Comparison of ENCODE assay signal across 27 cellular contexts in genomic region chr7:39891879-39892278, GRCh38.
"Had no signal": no experiment of that assay in that cellular context is flagged by ENCODE, and none has a peak within 500 bp of the region (broad histone marks: within the 10 kb centered on the region; RNA-seq: fewer than 3 reads in every experiment).

No MANE protein-coding gene starts in this region.

- H3K4me1 ChIP-seq: left ventricle myocardium inferior, prostate gland, testis, thyroid gland, uterus had no signal

- H3K36me3 Mint-ChIP-seq: immature natural killer cell; naive thymus-derived CD4-positive, alpha-beta T cell; natural killer cell treated with Interleukin-12 subunit alpha and Interleukin-12 subunit beta and Interleukin-15 and Interleukin-18, amount 100 ng/mL, for 72 hours; stimulated activated naive B cell treated with anti-CD40 and anti-IgM and Interleukin-4, amounts not matched to agents 10 μg/mL and 1 μg/mL and 100 μg/mL, for 72 hours had no signal

- H3K27ac Mint-ChIP-seq: immature natural killer cell; naive thymus-derived CD4-positive, alpha-beta T cell; natural killer cell treated with Interleukin-12 subunit alpha and Interleukin-12 subunit beta and Interleukin-15 and Interleukin-18, amount 100 ng/mL, for 72 hours; stimulated activated naive B cell treated with anti-CD40 and anti-IgM and Interleukin-4, amounts not matched to agents 10 μg/mL and 1 μg/mL and 100 μg/mL, for 72 hours had no signal

- H3K9me3 Mint-ChIP-seq: immature natural killer cell; naive thymus-derived CD4-positive, alpha-beta T cell; natural killer cell treated with Interleukin-12 subunit alpha and Interleukin-12 subunit beta and Interleukin-15 and Interleukin-18, amount 100 ng/mL, for 72 hours; stimulated activated naive B cell treated with anti-CD40 and anti-IgM and Interleukin-4, amounts not matched to agents 10 μg/mL and 1 μg/mL and 100 μg/mL, for 72 hours had no signal

- H3K27me3 ChIP-seq: ovary, testis, thyroid gland, transverse colon, uterus had no signal

- H3K27ac ChIP-seq: left ventricle myocardium inferior, ovary, prostate gland, skin epidermis, stomach, testis, thyroid gland, transverse colon, uterus had no signal

- H3K4me1 Mint-ChIP-seq: immature natural killer cell had no signal

- H3K4me3 ChIP-seq: left ventricle myocardium inferior, lung, mucosa of descending colon, ovary, prostate gland, skin epidermis, stomach, testis, thyroid gland, transverse colon, uterus had no signal

- H3K4me3 Mint-ChIP-seq: immature natural killer cell; naive thymus-derived CD4-positive, alpha-beta T cell; natural killer cell treated with Interleukin-12 subunit alpha and Interleukin-12 subunit beta and Interleukin-15 and Interleukin-18, amount 100 ng/mL, for 72 hours; stimulated activated naive B cell treated with anti-CD40 and anti-IgM and Interleukin-4, amounts not matched to agents 10 μg/mL and 1 μg/mL and 100 μg/mL, for 72 hours had no signal

- H3K36me3 ChIP-seq: left ventricle myocardium inferior, ovary, prostate gland, stomach, thyroid gland, transverse colon, uterus had no signal

- DNase-seq: hypothalamus; immature natural killer cell; left ventricle myocardium inferior; mesendoderm; midbrain; mucosa of descending colon; naive thymus-derived CD4-positive, alpha-beta T cell; ovary; posterior cingulate gyrus; retina; right cardiac atrium; stimulated activated CD4-positive, alpha-beta T cell treated with anti-CD3 and anti-CD28 coated beads, Interleukin-12 subunit alpha, Interleukin-12 subunit beta, amount 100 ng/mL, for 4 hours; stimulated activated CD4-positive, alpha-beta T cell treated with anti-CD3 and anti-CD28 coated beads, Interleukin-15, amount 100 ng/mL, for 24 hours; stimulated activated CD4-positive, alpha-beta T cell treated with anti-CD3 and anti-CD28 coated beads, Interleukin-2, amount 100 ng/mL, for 24 hours; stimulated activated CD4-positive, alpha-beta T cell treated with anti-CD3 and anti-CD28 coated beads, Interleukin-4, amount 100 ng/mL, for 1 hour; stimulated activated naive B cell treated with anti-CD40 and anti-IgM and Interleukin-4, amounts not matched to agents 10 μg/mL and 1 μg/mL and 100 μg/mL, for 72 hours; stimulated activated naive CD8-positive, alpha-beta T cell treated with anti-CD3 and anti-CD28 coated beads, Interleukin-15, Interleukin-2, amounts not matched to agents 100 U/mL and 50 U/mL, for 24 hours; stomach; testis; thyroid gland; transverse colon; uterus had no signal

- H3K9me3 ChIP-seq: left ventricle myocardium inferior, mucosa of descending colon, ovary, prostate gland, stomach, testis, thyroid gland, transverse colon, uterus had no signal

- ATAC-seq: mucosa of descending colon; naive thymus-derived CD4-positive, alpha-beta T cell; natural killer cell treated with Interleukin-12 subunit alpha and Interleukin-12 subunit beta and Interleukin-15 and Interleukin-18, amount 100 ng/mL, for 72 hours; right cardiac atrium; sciatic nerve; stimulated activated naive B cell treated with anti-CD40 and anti-IgM and Interleukin-4, amounts not matched to agents 10 μg/mL and 1 μg/mL and 100 μg/mL, for 72 hours; stimulated activated naive CD8-positive, alpha-beta T cell treated with anti-CD3 and anti-CD28 coated beads, Interleukin-15, Interleukin-2, amounts not matched to agents 100 U/mL and 50 U/mL, for 24 hours had no signal
